In the genomic region with DNA sequence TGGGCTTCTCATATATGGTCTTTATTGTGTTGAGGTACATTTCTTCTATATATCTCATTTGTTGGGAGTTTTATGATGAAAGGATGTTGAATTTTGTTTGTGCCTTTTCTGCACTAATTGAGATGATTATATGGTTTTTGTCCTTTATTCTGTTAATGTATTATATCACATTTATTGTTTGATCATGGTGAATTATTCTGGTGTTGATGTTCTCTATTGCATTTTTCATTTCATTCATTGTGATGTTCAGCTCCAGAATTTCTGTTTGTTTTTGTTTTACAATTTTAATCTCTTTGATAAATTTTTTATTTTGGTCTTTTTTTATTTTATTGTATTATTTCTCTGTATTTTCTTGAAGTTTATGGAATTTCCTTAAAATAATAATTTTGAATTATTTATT, we compare ENCODE assay signal across 32 cellular contexts.
"Had no signal": no experiment of that assay in that cellular context is flagged by ENCODE, and none has a peak within 500 bp of the region (broad histone marks: within the 10 kb centered on the region; RNA-seq: fewer than 3 reads in every experiment).

No MANE protein-coding gene starts in this region.

- H3K9me3 ChIP-seq: body of pancreas had no signal

- H3K27me3 ChIP-seq: adrenal gland, body of pancreas, esophagus muscularis mucosa, foreskin keratinocyte, gastroesophageal sphincter, heart right ventricle had no signal

- ATAC-seq: activated CD4-positive, alpha-beta T cell treated with anti-CD3 and anti-CD28 coated beads for 36 hours; activated CD8-positive, alpha-beta memory T cell treated with anti-CD3 and anti-CD28 coated beads, Interleukin-2, amount 10 ng/mL, durations not matched to agents 7 days and 5 days; activated CD8-positive, alpha-beta T cell treated with anti-CD3 and anti-CD28 coated beads, Interleukin-2, amount 10 ng/mL, durations not matched to agents 7 days and 5 days; activated naive CD8-positive, alpha-beta T cell treated with anti-CD3 and anti-CD28 coated beads, Interleukin-2, amount 50 U/mL, for 24 hours; body of pancreas; effector memory CD8-positive, alpha-beta T cell; foreskin keratinocyte; gastroesophageal sphincter; heart right ventricle; T-helper 17 cell had no signal

- DNase-seq: activated CD4-positive, alpha-beta memory T cell treated with anti-CD3 and anti-CD28 coated beads for 36 hours; activated CD4-positive, alpha-beta T cell treated with anti-CD3 and anti-CD28 coated beads for 36 hours; activated CD4-positive, alpha-beta T cell treated with anti-CD3 and anti-CD28 coated beads, Interleukin-2, amount 10 ng/mL, durations not matched to agents 24 days and 14 days; activated CD4-positive, CD25-positive, alpha-beta regulatory T cell; activated CD4-positive, CD25-positive, alpha-beta regulatory T cell treated with anti-CD3 and anti-CD28 coated beads, Interleukin-2, amount 50 U/mL, for 72 hours; activated CD8-positive, alpha-beta memory T cell treated with anti-CD3 and anti-CD28 coated beads, Interleukin-2, amount 10 ng/mL, durations not matched to agents 7 days and 5 days; activated CD8-positive, alpha-beta memory T cell treated with anti-CD3 and anti-CD28 coated beads, Interleukin-2, amount 50 U/mL, for 4 hours; activated CD8-positive, alpha-beta T cell treated with anti-CD3 and anti-CD28 coated beads, Interleukin-2, amount 10 ng/mL, durations not matched to agents 7 days and 5 days; activated effector memory CD4-positive, alpha-beta T cell treated with anti-CD3 and anti-CD28 coated beads, Interleukin-2, amount 50 U/mL, for 16 hours; activated naive CD4-positive, alpha-beta T cell treated with anti-CD3 and anti-CD28 coated beads for 36 hours; activated naive CD8-positive, alpha-beta T cell treated with anti-CD3 and anti-CD28 coated beads for 36 hours; activated naive CD8-positive, alpha-beta T cell treated with anti-CD3 and anti-CD28 coated beads, Interleukin-2, amount 50 U/mL, for 24 hours; activated T-cell treated with anti-CD3 and anti-CD28 coated beads, Interleukin-2, amount 50 U/mL, for 1 hour; activated T-cell treated with anti-CD3 and anti-CD28 coated beads, Interleukin-2, amount 50 U/mL, for 48 hours; adrenal gland; amygdala; aorta; body of pancreas; caudate nucleus; cortex of kidney; dermis blood vessel endothelial cell; effector CD4-positive, alpha-beta T cell; effector memory CD8-positive, alpha-beta T cell; erythroblast; foreskin keratinocyte; heart right ventricle; T-helper 17 cell; T1000; WERI-Rb-1 had no signal

- H3K4me3 ChIP-seq: adrenal gland, body of pancreas, esophagus muscularis mucosa, gastroesophageal sphincter, heart right ventricle had no signal

- H3K36me3 ChIP-seq: adrenal gland, esophagus muscularis mucosa, gastroesophageal sphincter, heart right ventricle, WERI-Rb-1 had no signal

- FAIRE-seq: colon had no signal

- H3K27ac ChIP-seq: adrenal gland, body of pancreas, esophagus muscularis mucosa, foreskin keratinocyte, gastroesophageal sphincter, heart right ventricle, WERI-Rb-1 had no signal

- H3K4me1 ChIP-seq: adrenal gland, body of pancreas, esophagus muscularis mucosa, foreskin keratinocyte, gastroesophageal sphincter, heart right ventricle had no signal
